22 cellular contexts compared by ENCODE assay signal in genomic region chr3:195043612-195044144, GRCh38.
DNase-seq lines count a peak whose midpoint lies in the region; ATAC-seq and TF ChIP-seq lines count a peak whose summit lies in the region.
"Had no signal": no experiment of that assay in that cellular context is flagged by ENCODE, and none has a peak within 500 bp of the region (broad histone marks: within the 10 kb centered on the region; RNA-seq: fewer than 3 reads in every experiment).

No MANE protein-coding gene starts in this region.

- ATAC-seq in heart left ventricle: no peak
- ATAC-seq in sciatic nerve: no peak
- ATAC-seq: Right ventricle myocardium inferior had no signal

- H3K36me3 Mint-ChIP-seq in MCF 10A (ENCODE audit: insufficient read depth, unreplicated experiment): no peaks in the 10 kb centered on the region
- H3K36me3 Mint-ChIP-seq: CD4-positive, CD25-positive, alpha-beta regulatory T cell had no signal

- 77 to 85% (median 80%) methylated on average over 9 to 10 of the region's 10 CpGs for WGBS in heart left ventricle, 4 donors

- H3K27ac ChIP-seq in heart left ventricle: no peak overlapping the region
- H3K27ac ChIP-seq: BLaER1, PC-9, SJCRH30 had no signal

- no peaks in the 10 kb centered on the region for H3K27me3 ChIP-seq in heart left ventricle
- H3K27me3 ChIP-seq: BLaER1, SJCRH30 had no signal

- no peaks in the 10 kb centered on the region for H3K9me3 ChIP-seq in heart left ventricle
- H3K9me3 ChIP-seq: BLaER1, SJCRH30 had no signal

- H3K9me3 Mint-ChIP-seq in MCF 10A (ENCODE audit: unreplicated experiment): no peaks in the 10 kb centered on the region

- CTCF ChIA-PET in MCF 10A (lab: Yijun Ruan, JAX): no interaction called here

- H3K27ac Mint-ChIP-seq in MCF 10A (ENCODE audit: low read depth, unreplicated experiment): no peak overlapping the region
- H3K27ac Mint-ChIP-seq: CD4-positive, CD25-positive, alpha-beta regulatory T cell had no signal

- no peaks in the 10 kb centered on the region for H3K36me3 ChIP-seq in heart left ventricle
- H3K36me3 ChIP-seq: BLaER1, SJCRH30 had no signal

- no peak for TF ChIP-seq POLR2A in heart left ventricle (IDR thresholded peaks at IDR 0.05)

- H3K4me1 Mint-ChIP-seq in MCF 10A (ENCODE audit: insufficient read depth, unreplicated experiment): peaks cover 4% of the 10 kb centered on the region

- BruUV-seq in MCF 10A (replicated peaks; lab: Mats Ljungman, UMichigan): no TSS peak

- peaks cover 0 to 7% (median 0%) of the 10 kb centered on the region in 12 donors for H3K4me1 ChIP-seq in heart left ventricle
- H3K4me1 ChIP-seq: SJCRH30 had no signal

- TF ChIP-seq CTCF in heart left ventricle (IDR thresholded peaks at IDR 0.05): no peak
- no peak for TF ChIP-seq CTCF in choroid plexus epithelial cell (conservative IDR thresholded peaks at IDR 0.05; ENCODE audit: low read depth, low read length)
- no peak for TF ChIP-seq CTCF in MCF 10A (IDR thresholded peaks at IDR 0.05; ENCODE audit: unreplicated experiment)

- no peak overlapping the region for H3K4me3 Mint-ChIP-seq in MCF 10A (ENCODE audit: unreplicated experiment)
- H3K4me3 Mint-ChIP-seq: CD4-positive, CD25-positive, alpha-beta regulatory T cell had no signal

- intact Hi-C loops in cardiac septum (cut with DNase I): no loop called here
- intact Hi-C loops in heart left ventricle (cut with DNase I): no loop called here
- intact Hi-C loops in sciatic nerve (cut with DNase I): no loop called here
- intact Hi-C loops in MCF 10A (cut with micrococcal nuclease): no loop called here

- no peak overlapping the region for H3K4me3 ChIP-seq in heart left ventricle
- no peak overlapping the region for H3K4me3 ChIP-seq in choroid plexus epithelial cell (ENCODE audit: low read depth, low read length)
- H3K4me3 ChIP-seq: BLaER1, PC-9, SJCRH30 had no signal

- POLR2A ChIA-PET in MCF 10A (lab: Yijun Ruan, JAX): no interaction called here

- H3K27me3 Mint-ChIP-seq in MCF 10A (ENCODE audit: insufficient read depth, unreplicated experiment): no peaks in the 10 kb centered on the region

- peak; percentile 66 for DNase-seq in cardiac septum (ENCODE audit: low spot score)
- DNase-seq in heart left ventricle: no peak
- peak; percentile 62 for DNase-seq in choroid plexus epithelial cell (ENCODE audit: low read depth)
- DNase-seq in sciatic nerve (ENCODE audit: low spot score): peak; percentile 22
- DNase-seq in NCI-H1105 (lab: John Stamatoyannopoulos, UW): no peak
- DNase-seq in NCI-H1105 treated with DMSO at 0.1 percent for 48 hours (lab: John Stamatoyannopoulos, UW): no peak
- DNase-seq in MCF 10A (ENCODE audit: unreplicated experiment): no peak
- DNase-seq: CD4-positive, CD25-positive, alpha-beta regulatory T cell; DMS153; DND-41; H7; KBM-7; MM.1S; NCI-H1436 treated with DMSO at 0.1 percent for 48 hours; NCI-H1930; NCI-H2107; NCI-H524; NCI-H774; SJCRH30 had no signal

Comparison
In these comparisons a context has a peak if more than half of its experiments do, and no peak if none do; other contexts are left out.
1. DNase-seq: peak in cardiac septum (single experiment), choroid plexus epithelial cell (single experiment) and sciatic nerve (single experiment); none in heart left ventricle (0 of 5), NCI-H1105 (single experiment), NCI-H1105 treated with DMSO at 0.1 percent for 48 hours (single experiment) and MCF 10A (single experiment).